Comparison of ENCODE assay signal across 22 cellular contexts in genomic region chr20:57829805-57830514, GRCh38.
"Had no signal": no experiment of that assay in that cellular context is flagged by ENCODE, and none has a peak within 500 bp of the region (broad histone marks: within the 10 kb centered on the region; RNA-seq: fewer than 3 reads in every experiment).

No MANE protein-coding gene starts in this region.

- H3K4me3 ChIP-seq: colonic mucosa, left ventricle myocardium inferior, lung, psoas muscle, right lobe of liver, skin epidermis, tibial artery, upper lobe of left lung, vagina had no signal

- H3K9me3 Mint-ChIP-seq: immature natural killer cell; natural killer cell treated with Interleukin-12 subunit alpha and Interleukin-12 subunit beta and Interleukin-15 and Interleukin-18, amount 100 ng/mL, for 72 hours had no signal

- H3K4me3 Mint-ChIP-seq: immature natural killer cell; natural killer cell treated with Interleukin-12 subunit alpha and Interleukin-12 subunit beta and Interleukin-15 and Interleukin-18, amount 100 ng/mL, for 72 hours had no signal

- H3K27ac ChIP-seq: colonic mucosa, foreskin keratinocyte, left ventricle myocardium inferior, parathyroid adenoma, psoas muscle, right lobe of liver, skin epidermis, tibial artery, upper lobe of left lung, vagina had no signal

- H3K27ac Mint-ChIP-seq: immature natural killer cell; natural killer cell treated with Interleukin-12 subunit alpha and Interleukin-12 subunit beta and Interleukin-15 and Interleukin-18, amount 100 ng/mL, for 72 hours had no signal

- H3K4me1 ChIP-seq: colonic mucosa, foreskin keratinocyte, parathyroid adenoma, right lobe of liver, upper lobe of left lung had no signal

- H2AFZ ChIP-seq: parathyroid adenoma had no signal

- H3K36me3 ChIP-seq: colonic mucosa, left ventricle myocardium inferior, right lobe of liver, tibial artery, upper lobe of left lung, vagina had no signal

- ATAC-seq: foreskin keratinocyte; left cardiac atrium; natural killer cell treated with Interleukin-12 subunit alpha and Interleukin-12 subunit beta and Interleukin-15 and Interleukin-18, amount 100 ng/mL, for 72 hours; psoas muscle; right lobe of liver had no signal

- H3K9me3 ChIP-seq: colonic mucosa, left ventricle myocardium inferior, psoas muscle, right lobe of liver, tibial artery, upper lobe of left lung, vagina had no signal

- H3K27me3 ChIP-seq: colonic mucosa, right lobe of liver, tibial artery, upper lobe of left lung, vagina had no signal

- H3K9ac ChIP-seq: parathyroid adenoma had no signal

- DNase-seq: colonic mucosa; dermis blood vessel endothelial cell; erythroblast; foreskin keratinocyte; immature natural killer cell; kidney; left cardiac atrium; left ventricle myocardium inferior; mesenchymal stem cell; midbrain; psoas muscle; retina; stimulated activated CD4-positive, alpha-beta T cell treated with anti-CD3 and anti-CD28 coated beads, Interleukin-2, amount 100 ng/mL, for 24 hours; stimulated activated naive CD4-positive, alpha-beta T cell treated with Interleukin-2 at 50 U/mL for 16 hours; upper lobe of left lung had no signal
